In genomic region chr11:47257518-47258316, GRCh38 we compare ENCODE assay signal across 1 cellular context.
TF ChIP-seq lines count a peak whose summit lies in the region.

NR1H3 (plus strand) TSS chr11:47257996; CDS start chr11:47259217, 1,221 bp downstream.

TF ChIP-seq in HepG2, 621 proteins besides CTCF, POLR2A, EP300 and RAD21 (continued from another document and continues in another):
- TF ChIP-seq THAP9 (CRISPR knock-in tag; IDR thresholded peaks at IDR 0.05; ENCODE audit: borderline replicate concordance) (peak; percentile 51; the same call in 1 of the 2 replicates), KMT2B (CRISPR knock-in tag; IDR thresholded peaks at IDR 0.05) (peak; percentile 64), NR1H2 (CRISPR knock-in tag; IDR thresholded peaks at IDR 0.05; ENCODE audit: borderline replicate concordance, low read depth) (0 out of 2 replicates have a peak, but pooled peaks have one; percentile 45), UBTF (CRISPR knock-in tag; IDR thresholded peaks at IDR 0.05) (peak; percentile 63), HNRNPL (IDR thresholded peaks at IDR 0.05; ENCODE audit: low read depth, low read length) (no peak), MLX (CRISPR knock-in tag; IDR thresholded peaks at IDR 0.05) (peak; percentile 47; the same call in 1 of the 2 replicates), SKIL (CRISPR knock-in tag; IDR thresholded peaks at IDR 0.05; ENCODE audit: borderline replicate concordance) (peak; percentile 69; the same call in 1 of the 2 replicates), HMGXB4 (CRISPR knock-in tag; IDR thresholded peaks at IDR 0.05; ENCODE audit: borderline replicate concordance in 1 of 2, low read depth in 1 of 2) (peak; percentile 56 to 59; a peak in 2 of 4 replicates), ZNF263 (CRISPR knock-in tag; IDR thresholded peaks at IDR 0.05) (peak; percentile 74; the same call in 1 of the 2 replicates), ARNT2 (CRISPR knock-in tag; IDR thresholded peaks at IDR 0.05; ENCODE audit: low read depth) (peak; percentile 87), HIVEP1 (CRISPR knock-in tag; IDR thresholded peaks at IDR 0.05) (peak; percentile 84), ZNF556 (CRISPR knock-in tag; IDR thresholded peaks at IDR 0.05; ENCODE audit: borderline replicate concordance) (peak; percentile 50; the same call in 1 of the 2 replicates), TFDP1 (CRISPR knock-in tag; IDR thresholded peaks at IDR 0.05; ENCODE audit: borderline replicate concordance) (peak; percentile 55; the same call in 1 of the 2 replicates), CBX5 (CRISPR knock-in tag; IDR thresholded peaks at IDR 0.05; ENCODE audit: borderline replicate concordance) (peak; percentile 21; the same call in 1 of the 2 replicates), KDM6A (CRISPR knock-in tag; IDR thresholded peaks at IDR 0.05; ENCODE audit: low read depth) (0 out of 2 replicates have a peak, but pooled peaks have one; percentile 20), HOXA3 (CRISPR knock-in tag; IDR thresholded peaks at IDR 0.05) (peak; percentile 11; the same call in 1 of the 2 replicates), HDAC2 (CRISPR knock-in tag; IDR thresholded peaks at IDR 0.05) (peak; percentile 49; the same call in 1 of the 2 replicates), ZNF746 (CRISPR knock-in tag; IDR thresholded peaks at IDR 0.05) (peak; percentile 92), FOXC1 (CRISPR knock-in tag; IDR thresholded peaks at IDR 0.05; ENCODE audit: borderline replicate concordance) (peak; percentile 93), THAP11 (CRISPR knock-in tag; IDR thresholded peaks at IDR 0.05) (peak; percentile 68; the same call in 1 of the 2 replicates), FOXK1 (CRISPR knock-in tag; IDR thresholded peaks at IDR 0.05; ENCODE audit: borderline replicate concordance, low read depth) (peak; percentile 52; the same call in 1 of the 2 replicates), TRIM24 (CRISPR knock-in tag; IDR thresholded peaks at IDR 0.05) (no peak), ZZZ3 (CRISPR knock-in tag; IDR thresholded peaks at IDR 0.05; ENCODE audit: borderline replicate concordance) (peak; percentile 61; the same call in 1 of the 2 replicates), ZMAT3 (CRISPR knock-in tag; conservative IDR thresholded peaks at IDR 0.05) (0 out of 2 replicates have a peak, but pooled peaks have one; percentile 46), ZNF451 (CRISPR knock-in tag; IDR thresholded peaks at IDR 0.05) (0 out of 2 replicates have a peak, but pooled peaks have one; percentile 30), ZNF282 (IDR thresholded peaks at IDR 0.05; ENCODE audit: partially characterized antibody) (no peak), ZSCAN29 (CRISPR knock-in tag; conservative IDR thresholded peaks at IDR 0.05) (peak; percentile 76; the same call in 1 of the 2 replicates), ZNF672 (CRISPR knock-in tag; IDR thresholded peaks at IDR 0.05) (no peak), ZNF253 (CRISPR knock-in tag; IDR thresholded peaks at IDR 0.05; ENCODE audit: borderline replicate concordance) (0 out of 2 replicates have a peak, but pooled peaks have one; percentile 74), ZHX1 (CRISPR knock-in tag; IDR thresholded peaks at IDR 0.05; ENCODE audit: low read depth) (peak; percentile 85; the same call in 1 of the 2 replicates), NFKB2 (CRISPR knock-in tag; IDR thresholded peaks at IDR 0.05; ENCODE audit: borderline replicate concordance) (peak; percentile 19; the same call in 1 of the 2 replicates), PAXIP1 (CRISPR knock-in tag; conservative IDR thresholded peaks at IDR 0.05) (peak; percentile 86), ZNF160 (CRISPR knock-in tag; IDR thresholded peaks at IDR 0.05) (no peak)
